In genomic region chr2:176729706-176730569, GRCh38 we compare ENCODE assay signal across 12 cellular contexts.
DNase-seq lines count a peak whose midpoint lies in the region; ATAC-seq and TF ChIP-seq lines count a peak whose summit lies in the region.
"Had no signal": no experiment of that assay in that cellular context is flagged by ENCODE, and none has a peak within 500 bp of the region (broad histone marks: within the 10 kb centered on the region; RNA-seq: fewer than 3 reads in every experiment).

No MANE protein-coding gene starts in this region.

- H3K4me3 ChIP-seq in fibroblast of pulmonary artery (replicated peaks; ENCODE audit: low read depth, low read length) = no peak overlapping the region
- H3K4me3 ChIP-seq: cardiac muscle cell, SJCRH30 had no signal

- TF ChIP-seq CTCF in fibroblast of pulmonary artery (IDR thresholded peaks at IDR 0.05; ENCODE audit: low read length, missing control alignments) = no peak

- DNase-seq in GM04503 (ENCODE audit: low read depth) = peak; percentile 51
- DNase-seq in NCI-H446 treated with DMSO at 0.1 percent for 48 hours (lab: John Stamatoyannopoulos, UW) = peak; percentile 51
- DNase-seq in fibroblast of pulmonary artery (ENCODE audit: low read depth) = peak; percentile 65
- peak; percentile 48 for DNase-seq in pulmonary artery endothelial cell (ENCODE audit: low read depth, low spot score)
- no peak for DNase-seq in SW480 (ENCODE audit: low spot score)
- DNase-seq in HCEC 1CT = no peak
- no peak for DNase-seq in ecto neural progenitor cell (ENCODE audit: low spot score)
- DNase-seq: DMS 273 treated with DMSO at 0.1 percent for 48 hours, H9, SJCRH30 had no signal

- ATAC-seq in GM18498 (IDR thresholded peaks at IDR 0.05; ENCODE audit: unreplicated experiment) = no peak

Comparison
In these comparisons a context has a peak if more than half of its experiments do, and no peak if none do; other contexts are left out.
1. DNase-seq: peak in GM04503 (single experiment), NCI-H446 treated with DMSO at 0.1 percent for 48 hours (single experiment), fibroblast of pulmonary artery (single experiment) and pulmonary artery endothelial cell (single experiment); none in SW480 (single experiment), HCEC 1CT (single experiment) and ecto neural progenitor cell (single experiment).